9 cellular contexts compared by ENCODE assay signal in genomic region chr14:53955671-53956426, GRCh38. TPM values are rescaled to one million over a fixed set of nuclear protein-coding genes. Genes with fewer than 3 reads are reported as not detected.
DNase-seq lines count a peak whose midpoint lies in the region; ATAC-seq, FAIRE-seq and TF ChIP-seq lines count a peak whose summit lies in the region.
"Had no signal": no experiment of that assay in that cellular context is flagged by ENCODE, and none has a peak within 500 bp of the region (broad histone marks: within the 10 kb centered on the region; RNA-seq: fewer than 3 reads in every experiment).

No MANE protein-coding gene starts in this region.

- no peaks in the 10 kb centered on the region for H3F3A ChIP-seq in SK-N-SH (replicated peaks; ENCODE audit: insufficient read depth)

- POLR2A ChIA-PET in SK-N-SH (lab: Yijun Ruan, JAX) = no interaction called here

- H3K27ac ChIP-seq in breast epithelium (peak overlapping the region; percentile 80 to 94), SK-N-SH (ENCODE audit: low read depth in 2 of 2, low read length in 1 of 2) (no peak overlapping the region)

- no peaks in the 10 kb centered on the region for H4K20me1 ChIP-seq in SK-N-SH (ENCODE audit: insufficient read depth)

- no peak for TF ChIP-seq EP300 in SK-N-SH (IDR thresholded peaks at IDR 0.05; ENCODE audit: borderline replicate concordance in 1 of 2, low read depth in 1 of 2, low read length in 1 of 2)

- no peaks in the 10 kb centered on the region for H3K9me2 ChIP-seq in SK-N-SH

- 14% methylated on average over 46 of the region's 52 CpGs for WGBS in SK-N-SH (ENCODE audit: low lambda C conversion rate)

- H3K27me3 ChIP-seq in breast epithelium (peaks cover 0 to 11% of the 10 kb centered on the region in 2 donors), SK-N-SH (ENCODE audit: insufficient read depth) (peaks cover 97% of the 10 kb centered on the region)

- H2AFZ ChIP-seq in SK-N-SH (ENCODE audit: low read depth) = no peak overlapping the region

- CTCF ChIA-PET in SK-N-SH (lab: Yijun Ruan, JAX) = no interaction called here

- no peak for TF ChIP-seq RAD21 in SK-N-SH (IDR thresholded peaks at IDR 0.05; ENCODE audit: low read length)

- peak overlapping the region; percentile 67 to 87 (median 68) for H3K4me3 ChIP-seq in breast epithelium
- H3K4me3 ChIP-seq in SK-N-SH (ENCODE audit: low read depth in 2 of 2, low read length in 1 of 2) = no peak overlapping the region

- H3K9me3 ChIP-seq in breast epithelium (no peaks in the 10 kb centered on the region), SK-N-SH (no peaks in the 10 kb centered on the region)

- no peak overlapping the region for H3K4me2 ChIP-seq in SK-N-SH

- intact Hi-C loops in Right ventricle myocardium inferior (cut with DNase I) = loop anchor here (1.0 to 10.0 kb wide), 4 partner anchors 219 to 417 kb away; no protein-coding TSS in a partner anchor
- intact Hi-C loops in cardiac septum (cut with DNase I) = loop anchor here (10.0 kb wide), 3 partner anchors 241 to 421 kb away; no protein-coding TSS in a partner anchor
- intact Hi-C loops in breast epithelium (cut with DNase I; ENCODE audit: low total_unique reads) = no loop called here

- H3K9ac ChIP-seq in SK-N-SH = no peak overlapping the region

- H3K4me1 ChIP-seq in breast epithelium (no peaks in the 10 kb centered on the region), SK-N-SH (ENCODE audit: control insufficient read depth in 1 of 2, insufficient read depth in 2 of 2, low read depth in 1 of 2, low read length in 1 of 2) (peaks cover 0 to 4% of the 10 kb centered on the region in 2 experiments; a peak in 1 of 4 replicates)

- DNase-seq in Right ventricle myocardium inferior (ENCODE audit: missing footprints) (peak; percentile 86), cardiac septum (ENCODE audit: low spot score) (no peak), breast epithelium (ENCODE audit: low spot score in 2 of 2) (peak in 1 of 2 donors; percentile 31), lung microvascular endothelial cell (ENCODE audit: low read depth in 2 of 2) (peak; percentile 6 to 65), urothelium cell line (ENCODE audit: low spot score) (peak; percentile 81), SK-N-SH (no peak), cortex of kidney (lab: John Stamatoyannopoulos, UW) (no peak)

- no peaks in the 10 kb centered on the region for H3K79me2 ChIP-seq in SK-N-SH (ENCODE audit: insufficient read depth)

- ATAC-seq in Right ventricle myocardium inferior = peak; percentile 29
- no peak for ATAC-seq in HG03175 (IDR thresholded peaks at IDR 0.05; ENCODE audit: unreplicated experiment)

- TF ChIP-seq CTCF in breast epithelium (IDR thresholded peaks at IDR 0.05) (no peak), SK-N-SH (IDR thresholded peaks at IDR 0.05) (no peak)

- H3K36me3 ChIP-seq in breast epithelium (no peaks in the 10 kb centered on the region), SK-N-SH (replicated peaks in 1 of 2; ENCODE audit: control insufficient read depth in 1 of 2, insufficient read depth in 2 of 2, low read length in 1 of 2) (no peaks in the 10 kb centered on the region)

- no peak for TF ChIP-seq POLR2A in breast epithelium (IDR thresholded peaks at IDR 0.05)

- FAIRE-seq in urothelium cell line (lab: Jason Lieb, UNC) = peak; percentile 69
- FAIRE-seq: GM18507 had no signal

TF ChIP-seq in SK-N-SH, 30 proteins besides CTCF, POLR2A, EP300 and RAD21:
- TF ChIP-seq RFX5 (IDR thresholded peaks at IDR 0.05; ENCODE audit: low read length) (no peak), POLR2AphosphoS5 (IDR thresholded peaks at IDR 0.05; ENCODE audit: low read depth, low read length) (no peak), RXRA (IDR thresholded peaks at IDR 0.05; ENCODE audit: borderline replicate concordance, low read depth) (no peak), MAX (IDR thresholded peaks at IDR 0.05; ENCODE audit: low read depth) (no peak), USF1 (IDR thresholded peaks at IDR 0.05; ENCODE audit: borderline replicate concordance, low read depth) (no peak), TAF1 (IDR thresholded peaks at IDR 0.05; ENCODE audit: borderline replicate concordance, low read depth, low read length) (no peak)

RNA-seq across cellular contexts. Expression of gene BMP4, which starts 0.8 kb away (rescaled TPM):
- total RNA-seq in Right ventricle myocardium inferior (6.1 TPM), cardiac septum (6.9 TPM), breast epithelium (10 to 100 TPM; 17.0 to 51.8 (median 17.7) TPM), lung microvascular endothelial cell (25.1 and 48.2 TPM in 2 replicates)
- not detected in 2 replicates for polyA plus RNA-seq in SK-N-SH (2012; rRNA removed)
- polyA plus RNA-seq in SK-N-SH (2012; cell fraction: cytosol; rRNA removed) = not detected in 2 replicates
- not detected in 2 replicates for polyA plus RNA-seq in SK-N-SH (2012; cell fraction: nucleus; rRNA removed)

Comparison
In these comparisons a context has a peak if more than half of its experiments do, and no peak if none do; other contexts are left out.
1. DNase-seq: peak in Right ventricle myocardium inferior (single experiment), lung microvascular endothelial cell (2 of 2) and urothelium cell line (single experiment); none in cardiac septum (single experiment), SK-N-SH (single experiment) and cortex of kidney (single experiment).
2. H3K27ac ChIP-seq: peak in breast epithelium (2 of 2); none in SK-N-SH (0 of 2).
3. H3K4me3 ChIP-seq: peak in breast epithelium (3 of 3); none in SK-N-SH (0 of 2).